Comparison of ENCODE assay signal across 1 cellular context in the genomic region with DNA sequence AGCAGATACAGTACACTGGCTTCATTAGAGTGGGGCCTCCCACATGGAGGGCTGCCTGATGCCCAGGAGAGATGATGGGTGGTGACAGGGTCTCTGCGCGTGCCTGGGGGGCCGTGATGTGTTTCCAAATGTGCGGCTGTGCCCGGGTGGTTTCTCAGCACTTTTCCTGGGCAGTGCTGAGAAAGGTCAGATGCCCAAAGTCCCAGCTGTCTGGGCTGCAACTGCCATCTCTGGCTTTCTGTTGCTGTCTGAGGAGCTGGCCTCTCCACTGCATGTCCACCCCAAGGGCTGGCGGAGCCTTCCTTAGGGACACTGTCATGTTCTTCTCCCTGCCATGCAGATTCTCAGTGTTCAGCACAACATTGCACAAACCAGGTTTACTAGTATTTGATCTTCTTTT.
TF ChIP-seq lines count a peak whose summit lies in the region.

No MANE protein-coding gene starts in this region.

TF ChIP-seq in H1, 55 proteins besides CTCF, POLR2A, EP300 and RAD21 (continued from another document):
- TF ChIP-seq, protein P1, sequence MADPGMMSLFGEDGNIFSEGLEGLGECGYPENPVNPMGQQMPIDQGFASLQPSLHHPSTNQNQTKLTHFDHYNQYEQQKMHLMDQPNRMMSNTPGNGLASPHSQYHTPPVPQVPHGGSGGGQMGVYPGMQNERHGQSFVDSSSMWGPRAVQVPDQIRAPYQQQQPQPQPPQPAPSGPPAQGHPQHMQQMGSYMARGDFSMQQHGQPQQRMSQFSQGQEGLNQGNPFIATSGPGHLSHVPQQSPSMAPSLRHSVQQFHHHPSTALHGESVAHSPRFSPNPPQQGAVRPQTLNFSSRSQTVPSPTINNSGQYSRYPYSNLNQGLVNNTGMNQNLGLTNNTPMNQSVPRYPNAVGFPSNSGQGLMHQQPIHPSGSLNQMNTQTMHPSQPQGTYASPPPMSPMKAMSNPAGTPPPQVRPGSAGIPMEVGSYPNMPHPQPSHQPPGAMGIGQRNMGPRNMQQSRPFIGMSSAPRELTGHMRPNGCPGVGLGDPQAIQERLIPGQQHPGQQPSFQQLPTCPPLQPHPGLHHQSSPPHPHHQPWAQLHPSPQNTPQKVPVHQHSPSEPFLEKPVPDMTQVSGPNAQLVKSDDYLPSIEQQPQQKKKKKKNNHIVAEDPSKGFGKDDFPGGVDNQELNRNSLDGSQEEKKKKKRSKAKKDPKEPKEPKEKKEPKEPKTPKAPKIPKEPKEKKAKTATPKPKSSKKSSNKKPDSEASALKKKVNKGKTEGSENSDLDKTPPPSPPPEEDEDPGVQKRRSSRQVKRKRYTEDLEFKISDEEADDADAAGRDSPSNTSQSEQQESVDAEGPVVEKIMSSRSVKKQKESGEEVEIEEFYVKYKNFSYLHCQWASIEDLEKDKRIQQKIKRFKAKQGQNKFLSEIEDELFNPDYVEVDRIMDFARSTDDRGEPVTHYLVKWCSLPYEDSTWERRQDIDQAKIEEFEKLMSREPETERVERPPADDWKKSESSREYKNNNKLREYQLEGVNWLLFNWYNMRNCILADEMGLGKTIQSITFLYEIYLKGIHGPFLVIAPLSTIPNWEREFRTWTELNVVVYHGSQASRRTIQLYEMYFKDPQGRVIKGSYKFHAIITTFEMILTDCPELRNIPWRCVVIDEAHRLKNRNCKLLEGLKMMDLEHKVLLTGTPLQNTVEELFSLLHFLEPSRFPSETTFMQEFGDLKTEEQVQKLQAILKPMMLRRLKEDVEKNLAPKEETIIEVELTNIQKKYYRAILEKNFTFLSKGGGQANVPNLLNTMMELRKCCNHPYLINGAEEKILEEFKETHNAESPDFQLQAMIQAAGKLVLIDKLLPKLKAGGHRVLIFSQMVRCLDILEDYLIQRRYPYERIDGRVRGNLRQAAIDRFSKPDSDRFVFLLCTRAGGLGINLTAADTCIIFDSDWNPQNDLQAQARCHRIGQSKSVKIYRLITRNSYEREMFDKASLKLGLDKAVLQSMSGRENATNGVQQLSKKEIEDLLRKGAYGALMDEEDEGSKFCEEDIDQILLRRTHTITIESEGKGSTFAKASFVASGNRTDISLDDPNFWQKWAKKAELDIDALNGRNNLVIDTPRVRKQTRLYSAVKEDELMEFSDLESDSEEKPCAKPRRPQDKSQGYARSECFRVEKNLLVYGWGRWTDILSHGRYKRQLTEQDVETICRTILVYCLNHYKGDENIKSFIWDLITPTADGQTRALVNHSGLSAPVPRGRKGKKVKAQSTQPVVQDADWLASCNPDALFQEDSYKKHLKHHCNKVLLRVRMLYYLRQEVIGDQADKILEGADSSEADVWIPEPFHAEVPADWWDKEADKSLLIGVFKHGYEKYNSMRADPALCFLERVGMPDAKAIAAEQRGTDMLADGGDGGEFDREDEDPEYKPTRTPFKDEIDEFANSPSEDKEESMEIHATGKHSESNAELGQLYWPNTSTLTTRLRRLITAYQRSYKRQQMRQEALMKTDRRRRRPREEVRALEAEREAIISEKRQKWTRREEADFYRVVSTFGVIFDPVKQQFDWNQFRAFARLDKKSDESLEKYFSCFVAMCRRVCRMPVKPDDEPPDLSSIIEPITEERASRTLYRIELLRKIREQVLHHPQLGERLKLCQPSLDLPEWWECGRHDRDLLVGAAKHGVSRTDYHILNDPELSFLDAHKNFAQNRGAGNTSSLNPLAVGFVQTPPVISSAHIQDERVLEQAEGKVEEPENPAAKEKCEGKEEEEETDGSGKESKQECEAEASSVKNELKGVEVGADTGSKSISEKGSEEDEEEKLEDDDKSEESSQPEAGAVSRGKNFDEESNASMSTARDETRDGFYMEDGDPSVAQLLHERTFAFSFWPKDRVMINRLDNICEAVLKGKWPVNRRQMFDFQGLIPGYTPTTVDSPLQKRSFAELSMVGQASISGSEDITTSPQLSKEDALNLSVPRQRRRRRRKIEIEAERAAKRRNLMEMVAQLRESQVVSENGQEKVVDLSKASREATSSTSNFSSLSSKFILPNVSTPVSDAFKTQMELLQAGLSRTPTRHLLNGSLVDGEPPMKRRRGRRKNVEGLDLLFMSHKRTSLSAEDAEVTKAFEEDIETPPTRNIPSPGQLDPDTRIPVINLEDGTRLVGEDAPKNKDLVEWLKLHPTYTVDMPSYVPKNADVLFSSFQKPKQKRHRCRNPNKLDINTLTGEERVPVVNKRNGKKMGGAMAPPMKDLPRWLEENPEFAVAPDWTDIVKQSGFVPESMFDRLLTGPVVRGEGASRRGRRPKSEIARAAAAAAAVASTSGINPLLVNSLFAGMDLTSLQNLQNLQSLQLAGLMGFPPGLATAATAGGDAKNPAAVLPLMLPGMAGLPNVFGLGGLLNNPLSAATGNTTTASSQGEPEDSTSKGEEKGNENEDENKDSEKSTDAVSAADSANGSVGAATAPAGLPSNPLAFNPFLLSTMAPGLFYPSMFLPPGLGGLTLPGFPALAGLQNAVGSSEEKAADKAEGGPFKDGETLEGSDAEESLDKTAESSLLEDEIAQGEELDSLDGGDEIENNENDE (IDR thresholded peaks at IDR 0.05; ENCODE audit: insufficient replicate concordance, low read length) = no peak
- TF ChIP-seq KDM1A (IDR thresholded peaks at IDR 0.05; ENCODE audit: borderline replicate concordance, low read length) (no peak), YY1 (IDR thresholded peaks at IDR 0.05; ENCODE audit: low read depth, low read length) (no peak), CBX5 (IDR thresholded peaks at IDR 0.05; ENCODE audit: low read depth, low read length) (no peak), CBX8 (IDR thresholded peaks at IDR 0.05; ENCODE audit: borderline replicate concordance, low read depth, low read length) (no peak), CTBP2 (IDR thresholded peaks at IDR 0.05; ENCODE audit: borderline replicate concordance, insufficient read depth, insufficient read length, low read length) (no peak), TBP (IDR thresholded peaks at IDR 0.05; ENCODE audit: low read depth, low read length) (no peak), RBBP5 (IDR thresholded peaks at IDR 0.05; ENCODE audit: borderline replicate concordance, low read depth, low read length) (no peak), SAP30 (IDR thresholded peaks at IDR 0.05; ENCODE audit: insufficient read depth, insufficient replicate concordance, low read length) (no peak), ASH2L (IDR thresholded peaks at IDR 0.05; ENCODE audit: low read length) (no peak), SUZ12 (IDR thresholded peaks at IDR 0.05; ENCODE audit: low read length) (no peak), RFX5 (IDR thresholded peaks at IDR 0.05; ENCODE audit: borderline replicate concordance, low read depth, low read length) (no peak)
- TF ChIP-seq, protein P2, sequence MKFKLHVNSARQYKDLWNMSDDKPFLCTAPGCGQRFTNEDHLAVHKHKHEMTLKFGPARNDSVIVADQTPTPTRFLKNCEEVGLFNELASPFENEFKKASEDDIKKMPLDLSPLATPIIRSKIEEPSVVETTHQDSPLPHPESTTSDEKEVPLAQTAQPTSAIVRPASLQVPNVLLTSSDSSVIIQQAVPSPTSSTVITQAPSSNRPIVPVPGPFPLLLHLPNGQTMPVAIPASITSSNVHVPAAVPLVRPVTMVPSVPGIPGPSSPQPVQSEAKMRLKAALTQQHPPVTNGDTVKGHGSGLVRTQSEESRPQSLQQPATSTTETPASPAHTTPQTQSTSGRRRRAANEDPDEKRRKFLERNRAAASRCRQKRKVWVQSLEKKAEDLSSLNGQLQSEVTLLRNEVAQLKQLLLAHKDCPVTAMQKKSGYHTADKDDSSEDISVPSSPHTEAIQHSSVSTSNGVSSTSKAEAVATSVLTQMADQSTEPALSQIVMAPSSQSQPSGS (IDR thresholded peaks at IDR 0.05; ENCODE audit: low read length) = no peak
